15 cellular contexts compared by ENCODE assay signal in genomic region chr3:8702560-8702959, GRCh38. TPM values are rescaled to one million over a fixed set of nuclear protein-coding genes. Genes with fewer than 3 reads are reported as not detected.
DNase-seq lines count a peak whose midpoint lies in the region; ATAC-seq and TF ChIP-seq lines count a peak whose summit lies in the region.
"Had no signal": no experiment of that assay in that cellular context is flagged by ENCODE, and none has a peak within 500 bp of the region (broad histone marks: within the 10 kb centered on the region; RNA-seq: fewer than 3 reads in every experiment).

No MANE protein-coding gene starts in this region.

- intact Hi-C loops in upper lobe of right lung (cut with DNase I): no loop called here

- H3K79me2 ChIP-seq in OCI-LY3 (ENCODE audit: low read length): no peaks in the 10 kb centered on the region

- H3K9ac ChIP-seq in OCI-LY3 (ENCODE audit: low read length): no peak overlapping the region

- H3K36me3 ChIP-seq in OCI-LY3 (replicated peaks; ENCODE audit: low read depth, low read length) (peaks cover 6% of the 10 kb centered on the region), upper lobe of right lung (no peaks in the 10 kb centered on the region)
- H3K36me3 ChIP-seq: uterus had no signal

- H3K27ac ChIP-seq in 22Rv1 (no peak overlapping the region), OCI-LY3 (ENCODE audit: low read length) (no peak overlapping the region), upper lobe of right lung (no peak overlapping the region)
- H3K27ac ChIP-seq: RWPE1, uterus had no signal

- H3K4me3 ChIP-seq in GM12864 (ENCODE audit: low read depth, low read length): no peak overlapping the region
- no peak overlapping the region for H3K4me3 ChIP-seq in OCI-LY3 (ENCODE audit: low read length)
- no peak overlapping the region for H3K4me3 ChIP-seq in epithelial cell of proximal tubule (ENCODE audit: low read depth, low read length)
- no peak overlapping the region for H3K4me3 ChIP-seq in upper lobe of right lung
- H3K4me3 ChIP-seq: uterus had no signal

- H3K27me3 ChIP-seq in OCI-LY3 (ENCODE audit: low read depth, low read length) (no peaks in the 10 kb centered on the region), upper lobe of right lung (no peaks in the 10 kb centered on the region)
- H3K27me3 ChIP-seq: uterus had no signal

- H4K20me1 ChIP-seq in OCI-LY3 (ENCODE audit: insufficient read depth, low read length): no peaks in the 10 kb centered on the region

- ATAC-seq in upper lobe of right lung: no peak
- ATAC-seq: esophagus mucosa had no signal

- no peaks in the 10 kb centered on the region for H3K4me1 ChIP-seq in OCI-LY3 (ENCODE audit: low read length)
- H3K4me1 ChIP-seq in upper lobe of right lung: no peaks in the 10 kb centered on the region
- H3K4me1 ChIP-seq: uterus had no signal

- TF ChIP-seq CTCF in 22Rv1 (IDR thresholded peaks at IDR 0.05): peak; percentile 78
- TF ChIP-seq CTCF in GM12864 (IDR thresholded peaks at IDR 0.05; ENCODE audit: low read depth, low read length, missing control alignments): peak; percentile 61
- TF ChIP-seq CTCF in OCI-LY3 (IDR thresholded peaks at IDR 0.05; ENCODE audit: low read depth, low read length): peak; percentile 35
- peak; percentile 46 for TF ChIP-seq CTCF in epithelial cell of proximal tubule (conservative IDR thresholded peaks at IDR 0.05; ENCODE audit: low read depth, low read length)
- TF ChIP-seq CTCF in upper lobe of right lung (IDR thresholded peaks at IDR 0.05): no peak

- no peak for DNase-seq in GM12864 (ENCODE audit: low read depth)
- no peak for DNase-seq in epithelial cell of proximal tubule (ENCODE audit: low read depth)
- no peak for DNase-seq in NCI-H2171 (lab: John Stamatoyannopoulos, UW)
- DNase-seq in AG08395 (ENCODE audit: low spot score): no peak
- no peak for DNase-seq in effector CD4-positive, alpha-beta T cell
- DNase-seq in upper lobe of right lung: no peak
- DNase-seq: activated T-cell treated with anti-CD3 and anti-CD28 coated beads for 4 hours, anterior cingulate cortex, kidney glomerular epithelial cell, uterus had no signal

- H3K4me2 ChIP-seq in OCI-LY3 (ENCODE audit: low read length): no peak overlapping the region

- H2AFZ ChIP-seq in OCI-LY3 (ENCODE audit: low read depth, low read length): no peak overlapping the region

- H3K9me3 ChIP-seq in OCI-LY3 (ENCODE audit: insufficient read depth, low read length): peaks cover 7% of the 10 kb centered on the region
- no peaks in the 10 kb centered on the region for H3K9me3 ChIP-seq in upper lobe of right lung
- H3K9me3 ChIP-seq: uterus had no signal

RNA-seq across cellular contexts. Expression of gene CAV3, which starts 31.0 kb away (rescaled TPM):
- total RNA-seq in epithelial cell of proximal tubule (not detected in 2 replicates), upper lobe of right lung (0.32 TPM)
- total RNA-seq: B cell, esophagus mucosa, uterus had no signal

RNA-seq across cellular contexts. Expression of gene SSUH2, which starts 58.0 kb away (rescaled TPM):
- total RNA-seq in epithelial cell of proximal tubule (0.07 TPM in 1 of 2 replicates, not detected in the other), upper lobe of right lung (not detected)
- total RNA-seq: B cell had no signal
